Comparison of ENCODE assay signal across 27 cellular contexts in genomic region chr12:19970826-19971225, GRCh38.
A peak's percentile ranks its signal among the peaks of the same experiment; 100 is the strongest.
DNase-seq lines count a peak whose midpoint lies in the region; ATAC-seq, FAIRE-seq and TF ChIP-seq lines count a peak whose summit lies in the region.
"Had no signal": no experiment of that assay in that cellular context is flagged by ENCODE, and none has a peak within 500 bp of the region (broad histone marks: within the 10 kb centered on the region; RNA-seq: fewer than 3 reads in every experiment).

No MANE protein-coding gene starts in this region.

- peak overlapping the region; percentile 48 for H3K4me2 ChIP-seq in A549

- H3K36me3 ChIP-seq in neuron (ENCODE audit: insufficient read depth, low read length) (no peaks in the 10 kb centered on the region), left lung (no peaks in the 10 kb centered on the region)
- H3K36me3 ChIP-seq: HAP-1 had no signal

- POLR2A ChIA-PET in A549 (lab: Yijun Ruan, JAX): no interaction called here

- CTCF ChIA-PET in A549 (lab: Yijun Ruan, JAX): no interaction called here

- DNase-seq in A549 (ENCODE audit: low read depth in 1 of 2, low spot score in 1 of 2) (no peak), NCI-H69 (lab: John Stamatoyannopoulos, UW) (peak; percentile 11), fibroblast of mammary gland (ENCODE audit: low read depth) (peak; percentile 23), DMS 273 treated with DMSO at 0.1 percent for 48 hours (lab: John Stamatoyannopoulos, UW) (no peak), left lung (no peak)
- no peak for DNase-seq in activated CD4-positive, alpha-beta T cell treated with anti-CD3 and anti-CD28 coated beads, Interleukin-2, amount 50 U/mL, for 1 hour
- DNase-seq: activated CD4-positive, alpha-beta memory T cell treated with anti-CD3 and anti-CD28 coated beads for 36 hours; activated naive CD8-positive, alpha-beta T cell treated with anti-CD3 and anti-CD28 coated beads for 36 hours; DND-41; effector CD8-positive, alpha-beta T cell; erythroblast; MM.1S; natural killer cell; NCI-H1417; NCI-H2081; OCI-M1; psoas muscle; SIG-M5; stimulated activated CD4-positive, alpha-beta T cell treated with anti-CD3 and anti-CD28 coated beads, Interleukin-2, amount 100 ng/mL, for 24 hours; T-cell had no signal

- WGBS in A549 (ENCODE audit: missing lambda C conversion rate): 85% methylated on average over 1 of the region's 1 CpG

- H2AFZ ChIP-seq in neuron (ENCODE audit: low read depth, low read length): peak overlapping the region; percentile 55

- no peak for TF ChIP-seq POLR2A in A549 (IDR thresholded peaks at IDR 0.05; ENCODE audit: low read length)

- no peaks in the 10 kb centered on the region for H3K9me3 ChIP-seq in A549
- no peaks in the 10 kb centered on the region for H3K9me3 ChIP-seq in neuron (ENCODE audit: low read length)
- H3K9me3 ChIP-seq in left lung: no peaks in the 10 kb centered on the region
- H3K9me3 ChIP-seq: HAP-1, psoas muscle had no signal

- H3K4me1 ChIP-seq in A549 (peaks cover 47% of the 10 kb centered on the region), neuron (ENCODE audit: insufficient read depth, low read length) (peaks cover 50% of the 10 kb centered on the region), left lung (peaks cover 0 to 3% of the 10 kb centered on the region in 2 donors)
- H3K4me1 ChIP-seq: foreskin keratinocyte, HAP-1, psoas muscle had no signal

- no peaks in the 10 kb centered on the region for H3K27me3 ChIP-seq in neuron (ENCODE audit: insufficient read depth, low read length)
- no peaks in the 10 kb centered on the region for H3K27me3 ChIP-seq in left lung
- H3K27me3 ChIP-seq: foreskin keratinocyte had no signal

- H3K4me3 ChIP-seq in A549 (no peak overlapping the region), fibroblast of mammary gland (ENCODE audit: control insufficient read depth, low read depth, low read length) (no peak overlapping the region), neuron (ENCODE audit: low read length) (no peak overlapping the region), left lung (no peak overlapping the region)
- H3K4me3 ChIP-seq: HAP-1, K562, psoas muscle had no signal

- H3K27ac ChIP-seq in A549 (peak overlapping the region; percentile 53 to 72), left lung (no peak overlapping the region)
- H3K27ac ChIP-seq: foreskin keratinocyte, psoas muscle had no signal

- ATAC-seq in A549 (no peak), HG03378 (IDR thresholded peaks at IDR 0.05; ENCODE audit: unreplicated experiment) (no peak), left lung (no peak)
- ATAC-seq: foreskin keratinocyte, K562, natural killer cell, psoas muscle, T-cell had no signal

- TF ChIP-seq EP300 in A549 (IDR thresholded peaks at IDR 0.05): no peak

- TF ChIP-seq CTCF in A549 (IDR thresholded peaks at IDR 0.05) (no peak), fibroblast of mammary gland (conservative IDR thresholded peaks at IDR 0.05; ENCODE audit: control insufficient read depth, insufficient read depth, low read depth, low read length) (no peak), left lung (IDR thresholded peaks at IDR 0.05) (no peak)

- intact Hi-C loops in left lung (cut with DNase I): no loop called here

- FAIRE-seq in A549 (lab: Jason Lieb, UNC): no peak
- FAIRE-seq: GM12891, K562, small intestine had no signal

- TF ChIP-seq RAD21 in A549 (conservative IDR thresholded peaks at IDR 0.05 in 1 of 2, IDR thresholded peaks at IDR 0.05 in 1 of 2): no peak

TF ChIP-seq in A549, 52 proteins besides CTCF, POLR2A, EP300 and RAD21:
- TF ChIP-seq HES2 (IDR thresholded peaks at IDR 0.05): no peak

Comparison
In these comparisons a context has a peak if more than half of its experiments do, and no peak if none do; other contexts are left out.
1. DNase-seq: peak in NCI-H69 (single experiment) and fibroblast of mammary gland (single experiment); none in A549 (0 of 2), activated CD4-positive, alpha-beta T cell treated with anti-CD3 and anti-CD28 coated beads, Interleukin-2, amount 50 U/mL, for 1 hour (single experiment), DMS 273 treated with DMSO at 0.1 percent for 48 hours (single experiment) and left lung (0 of 2).
2. H3K27ac ChIP-seq: peak in A549 (2 of 2); none in left lung (0 of 2).